In genomic region chr1:50174101-50174500, GRCh38 we compare ENCODE assay signal across 6 cellular contexts.
"Had no signal": no experiment of that assay in that cellular context is flagged by ENCODE, and none has a peak within 500 bp of the region (broad histone marks: within the 10 kb centered on the region; RNA-seq: fewer than 3 reads in every experiment).

No MANE protein-coding gene starts in this region.

- ATAC-seq: GM23338, K562 had no signal

- H3K4me1 Mint-ChIP-seq: H9 had no signal

- H3K27ac Mint-ChIP-seq: GM23338, H9 had no signal

- H3K4me2 ChIP-seq: GM23338 had no signal

- H3K4me3 Mint-ChIP-seq: GM23338, H9 had no signal

- DNase-seq: H9, HCEC 1CT, IMR-90, KG1 had no signal

- H2AFZ ChIP-seq: GM23338 had no signal

- H3K4me3 ChIP-seq: GM23338, K562 had no signal

- H3K9me3 Mint-ChIP-seq: GM23338 had no signal
